ENCODE assay signal across 10 cellular contexts in the genomic region with DNA sequence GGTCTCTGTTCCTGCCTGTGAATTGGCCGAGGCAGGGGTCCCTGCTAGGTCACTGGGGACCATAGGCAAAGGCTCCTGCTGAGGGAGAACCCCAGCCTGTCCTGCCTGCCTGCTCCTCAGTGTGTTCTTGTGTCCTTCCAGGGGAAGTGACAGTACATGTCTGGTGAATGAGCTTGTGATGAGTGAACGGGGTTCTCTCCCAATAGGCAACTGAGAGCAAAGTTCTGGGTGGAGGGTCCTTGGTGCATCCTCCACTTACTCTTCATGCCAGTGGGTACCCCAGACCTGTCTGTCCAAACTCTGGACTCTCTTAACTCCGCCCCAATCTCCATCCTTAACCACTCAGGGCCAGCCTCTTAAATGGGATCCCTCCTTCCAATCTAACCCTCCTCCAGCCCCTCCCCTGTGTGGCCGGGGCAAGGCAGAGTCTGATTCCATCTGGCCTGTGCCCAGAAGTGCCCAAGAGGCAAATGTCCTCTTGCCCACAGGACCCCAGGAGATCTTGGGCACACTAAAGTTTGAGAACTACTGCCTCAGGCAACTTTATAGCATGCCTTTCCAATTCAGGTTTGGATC. TPM values are rescaled to one million over a fixed set of nuclear protein-coding genes. Genes with fewer than 3 reads are reported as not detected.
DNase-seq lines count a peak whose midpoint lies in the region; ATAC-seq and TF ChIP-seq lines count a peak whose summit lies in the region.
"Had no signal": no experiment of that assay in that cellular context is flagged by ENCODE, and none has a peak within 500 bp of the region (broad histone marks: within the 10 kb centered on the region; RNA-seq: fewer than 3 reads in every experiment).

No MANE protein-coding gene starts in this region.

- H4K20me1 ChIP-seq in MM.1S (ENCODE audit: insufficient read depth, low read length): no peaks in the 10 kb centered on the region

- H3K4me1 ChIP-seq in body of pancreas (peaks cover 26% of the 10 kb centered on the region), MM.1S (ENCODE audit: low read length) (0 out of 2 replicates have a peak, but pooled peaks cover 6% of the 10 kb centered on the region)

- H3K36me3 ChIP-seq in H7 (replicated peaks; ENCODE audit: control insufficient read depth, insufficient read depth, low read length) (no peaks in the 10 kb centered on the region; the same call in none of the 2 replicates), body of pancreas (replicated peaks in 1 of 2; ENCODE audit: insufficient read depth in 1 of 2, low read depth in 2 of 2) (peaks cover under 1 to 11% of the 10 kb centered on the region in 2 donors), MM.1S (replicated peaks; ENCODE audit: insufficient read depth, low read length) (no peaks in the 10 kb centered on the region)
- H3K36me3 ChIP-seq: ovary had no signal

- POLR2A ChIA-PET in AG04449 (lab: Yijun Ruan, JAX): interaction anchor here (0.6 kb wide), 1 partner anchor 107 kb away, joined by 3 read pairs; no protein-coding TSS in a partner anchor

- H3K4me3 Mint-ChIP-seq in naive B cell: peak overlapping the region in 7 of 8 donors; percentile 74 to 90 (median 88)

- 59 to 68% methylated on average over 4 of the region's 4 CpGs for WGBS in body of pancreas, 2 donors

- H3K4me3 ChIP-seq in AG04449 (ENCODE audit: low read depth, low read length) (peak overlapping the region; percentile 76), H7 (ENCODE audit: insufficient read depth, low read depth, low read length) (no peak overlapping the region), body of pancreas (no peak overlapping the region), MM.1S (ENCODE audit: low read length) (no peak overlapping the region)
- H3K4me3 ChIP-seq: ovary had no signal

- H3K27me3 ChIP-seq in H7 (ENCODE audit: control insufficient read depth, insufficient read depth, low read length) (no peaks in the 10 kb centered on the region), body of pancreas (no peaks in the 10 kb centered on the region), MM.1S (replicated peaks; ENCODE audit: insufficient read depth, low read length) (no peaks in the 10 kb centered on the region)
- H3K27me3 ChIP-seq: ovary had no signal

- TF ChIP-seq CTCF in AG04449 (IDR thresholded peaks at IDR 0.05; ENCODE audit: insufficient read depth, low read length, missing control alignments): no peak
- TF ChIP-seq CTCF in body of pancreas (IDR thresholded peaks at IDR 0.05): no peak
- TF ChIP-seq CTCF in omental fat pad (IDR thresholded peaks at IDR 0.05): no peak
- no peak for TF ChIP-seq CTCF in MM.1S (IDR thresholded peaks at IDR 0.05; ENCODE audit: low read length)

- intact Hi-C loops in body of pancreas (cut with DNase I): no loop called here

- no peak for ATAC-seq in body of pancreas
- ATAC-seq in naive B cell (ENCODE audit: low read depth in 2 of 2): no peak
- ATAC-seq in omental fat pad (ENCODE audit: low FRiP score): no peak
- ATAC-seq in GM21825 (IDR thresholded peaks at IDR 0.05; ENCODE audit: unreplicated experiment): no peak
- ATAC-seq: esophagus mucosa had no signal

- DNase-seq in AG04449 (ENCODE audit: low read depth, low spot score) (no peak), H7 (peak; percentile 74), body of pancreas (peak in 1 of 4 donors; percentile 18), naive B cell (no peak), omental fat pad (ENCODE audit: low spot score) (no peak), NCI-H748 (lab: John Stamatoyannopoulos, UW; ENCODE audit: unreplicated experiment) (no peak), MM.1S (no peak)

- H3F3A ChIP-seq in MM.1S (ENCODE audit: insufficient read depth, low read length): peaks cover 4% of the 10 kb centered on the region; the same call in 1 of the 2 replicates

- H3K9me2 ChIP-seq in MM.1S (replicated peaks; ENCODE audit: insufficient read depth, low read length): no peaks in the 10 kb centered on the region

- H3K27me3 Mint-ChIP-seq in naive B cell: peaks cover 0 to 7% (median 6%) of the 10 kb centered on the region in 3 donors

- H3K27ac ChIP-seq in body of pancreas (peak overlapping the region in 3 of 4 donors; percentile 87 to 96 (median 90)), MM.1S (ENCODE audit: low read length) (no peak overlapping the region)

- H3K79me2 ChIP-seq in MM.1S (ENCODE audit: low read length): peaks cover 7% of the 10 kb centered on the region; the same call in 1 of the 2 replicates

- H3K4me2 ChIP-seq in MM.1S (ENCODE audit: low read depth, low read length): no peak overlapping the region

- peak overlapping the region in 4 of 6 donors; percentile 40 to 85 (median 70) for H3K27ac Mint-ChIP-seq in naive B cell

- H3K36me3 Mint-ChIP-seq in naive B cell: no peaks in the 10 kb centered on the region

- H2AFZ ChIP-seq in MM.1S (ENCODE audit: low read length): no peak overlapping the region

- CTCF ChIA-PET in AG04449 (lab: Yijun Ruan, JAX): interaction anchor here (1.2 kb wide), 3 partner anchors 9 to 99 kb away, joined by 3 to 8 read pairs (median 4); no protein-coding TSS in a partner anchor

- no peak for TF ChIP-seq POLR2A in body of pancreas (IDR thresholded peaks at IDR 0.05)

- no peaks in the 10 kb centered on the region for H3K9me3 ChIP-seq in body of pancreas
- no peaks in the 10 kb centered on the region for H3K9me3 ChIP-seq in MM.1S (replicated peaks; ENCODE audit: insufficient read depth, low read length)
- H3K9me3 ChIP-seq: ovary had no signal

- no peaks in the 10 kb centered on the region for H3K9me3 Mint-ChIP-seq in naive B cell

- no peak overlapping the region for H3K9ac ChIP-seq in MM.1S (ENCODE audit: low read length)

- H3K4me1 Mint-ChIP-seq in naive B cell: peaks cover 6 to 27% (median 20%) of the 10 kb centered on the region in 3 donors

RNA-seq across cellular contexts. Expression of gene XKR8, which starts 2.0 kb away (rescaled TPM):
- total RNA-seq in H7 (2014; rRNA removed; shearing (Covaris generic)): 23.3 and 25.0 TPM in 2 replicates
- 10 to 100 TPM in 1 of 2 donors, 1 to 10 TPM in 1; 7.9 to 14.5 TPM for total RNA-seq in body of pancreas
- polyA plus RNA-seq in naive B cell (ENCODE audit: low read depth in 6 of 6): 1 to 10 TPM; 5.0 to 9.7 (median 8.3) TPM
- 1 to 10 TPM; 4.3 to 9.6 (median 4.8) TPM for total RNA-seq in omental fat pad

RNA-seq across cellular contexts. Expression of gene SMPDL3B, which starts 26.9 kb away (rescaled TPM):
- 8.6 and 14.8 TPM in 2 replicates for total RNA-seq in H7 (2014; rRNA removed; shearing (Covaris generic))
- total RNA-seq in body of pancreas (10 to 100 TPM; 18.8 to 28.0 TPM), omental fat pad (10 to 100 TPM in 1 of 4 donors, 1 to 10 TPM in 2, under 1 TPM in 1; 0.63 to 17.2 (median 3.6) TPM)
- not detected for polyA plus RNA-seq in naive B cell (ENCODE audit: low read depth in 6 of 6)

RNA-seq across cellular contexts. Expression of gene RPA2, which starts 47.4 kb away (rescaled TPM):
- total RNA-seq in H7 (2014; rRNA removed; shearing (Covaris generic)): 99.0 and 107 TPM in 2 replicates
- 10 to 100 TPM in 1 of 2 donors, 1 to 10 TPM in 1; 4.6 to 23.3 TPM for total RNA-seq in body of pancreas
- polyA plus RNA-seq in naive B cell (ENCODE audit: low read depth in 6 of 6): 100 to 1,000 TPM; 128 to 275 (median 191) TPM
- total RNA-seq in omental fat pad: 10 to 100 TPM; 14.9 to 32.6 (median 19.9) TPM
